19 cellular contexts compared by ENCODE assay signal in the genomic region with DNA sequence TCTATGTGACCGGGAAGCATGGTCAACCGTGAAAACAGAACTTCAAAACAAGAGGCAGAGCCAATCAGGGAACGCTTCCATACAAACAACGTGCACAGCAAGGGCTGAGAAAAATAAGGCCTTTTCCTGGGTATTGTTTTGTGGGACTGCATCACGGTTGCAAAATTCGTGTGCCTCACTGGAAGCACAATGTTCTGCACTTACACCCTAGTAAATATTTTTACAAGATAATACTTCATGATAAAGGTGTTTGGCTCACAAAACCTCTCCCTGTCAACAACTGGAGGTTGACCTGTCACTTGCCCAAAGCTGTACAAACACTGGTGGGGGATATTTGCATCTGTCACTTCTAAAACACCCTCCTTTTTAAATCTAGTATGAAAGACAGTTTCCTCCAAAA. TPM values are rescaled to one million over a fixed set of nuclear protein-coding genes. Genes with fewer than 3 reads are reported as not detected.
DNase-seq lines count a peak whose midpoint lies in the region; ATAC-seq, FAIRE-seq and TF ChIP-seq lines count a peak whose summit lies in the region.
"Had no signal": no experiment of that assay in that cellular context is flagged by ENCODE, and none has a peak within 500 bp of the region (broad histone marks: within the 10 kb centered on the region; RNA-seq: fewer than 3 reads in every experiment).

No MANE protein-coding gene starts in this region.

- H3K4me3 ChIP-seq in pancreas: no peak overlapping the region
- peak overlapping the region; percentile 9 for H3K4me3 ChIP-seq in upper lobe of right lung
- H3K4me3 ChIP-seq in A673 (ENCODE audit: low read depth, low read length, poor library complexity, severe bottlenecking): no peak overlapping the region
- H3K4me3 ChIP-seq: BLaER1 treated with 17β-estradiol and CSF1 and Interleukin-3, amounts not matched to agents 10 nM and 100 nM had no signal

- intact Hi-C loops in Right ventricle myocardium superior (cut with DNase I) (no loop called here), pancreas (cut with DNase I) (no loop called here), upper lobe of right lung (cut with DNase I) (no loop called here), A673 (cut with micrococcal nuclease; ENCODE audit: unreplicated experiment) (no loop called here)

- DNase-seq in DMS153 (lab: John Stamatoyannopoulos, UW) (peak; percentile 2), DMS153 treated with DMSO at 0.1 percent for 48 hours (lab: John Stamatoyannopoulos, UW; ENCODE audit: unreplicated experiment) (no peak), Right ventricle myocardium superior (no peak), pancreas (peak in 2 of 6 donors; percentile 23 to 32), upper lobe of right lung (no peak), A673 (ENCODE audit: low spot score) (no peak)
- DNase-seq: activated CD4-positive, CD25-positive, alpha-beta regulatory T cell treated with anti-CD3 and anti-CD28 coated beads, Interleukin-2, amount 50 U/mL, for 72 hours; activated naive CD4-positive, alpha-beta T cell treated with anti-CD3 and anti-CD28 coated beads, Interleukin-2, amount 10 ng/mL, durations not matched to agents 7 days and 5 days; activated T-cell treated with anti-CD3 and anti-CD28 coated beads for 4 hours; DMS53; Kasumi-1; naive B cell; SHP77 treated with DMSO at 0.1 percent for 48 hours; T-helper 9 cell had no signal

- H3K27ac ChIP-seq in pancreas: peak overlapping the region in 2 of 4 donors; percentile 26 to 48
- H3K27ac ChIP-seq in upper lobe of right lung: peak overlapping the region; percentile 58
- no peak overlapping the region for H3K27ac ChIP-seq in A673 (ENCODE audit: low read depth, low read length, poor library complexity, severe bottlenecking)
- H3K27ac ChIP-seq: 22Rv1; BLaER1 treated with 17β-estradiol and CSF1 and Interleukin-3, amounts not matched to agents 10 nM and 100 nM had no signal

- BruUV-seq in A673 (replicated peaks; lab: Mats Ljungman, UMichigan): no TSS peak

- TF ChIP-seq CTCF in pancreas (IDR thresholded peaks at IDR 0.05): no peak
- TF ChIP-seq CTCF in upper lobe of right lung (IDR thresholded peaks at IDR 0.05): no peak
- TF ChIP-seq CTCF in A673 (conservative IDR thresholded peaks at IDR 0.05; ENCODE audit: low read depth, low read length): no peak

- peaks cover 7 to 17% (median 10%) of the 10 kb centered on the region in 3 donors for H3K4me1 ChIP-seq in pancreas
- H3K4me1 ChIP-seq in upper lobe of right lung: peaks cover 28% of the 10 kb centered on the region
- peaks cover 55% of the 10 kb centered on the region for H3K4me1 ChIP-seq in A673 (ENCODE audit: insufficient read depth, low read length, poor library complexity, severe bottlenecking)

- CTCF ChIA-PET in A673 (lab: Charles Lee): no interaction called here

- H3K36me3 ChIP-seq in pancreas: no peaks in the 10 kb centered on the region
- H3K36me3 ChIP-seq in upper lobe of right lung: no peaks in the 10 kb centered on the region
- no peaks in the 10 kb centered on the region for H3K36me3 ChIP-seq in A673 (ENCODE audit: insufficient read depth, low read length, poor library complexity, severe bottlenecking)
- H3K36me3 ChIP-seq: BLaER1 treated with 17β-estradiol and CSF1 and Interleukin-3, amounts not matched to agents 10 nM and 100 nM had no signal

- FAIRE-seq in pancreas (lab: Jason Lieb, UNC): no peak
- FAIRE-seq: H54 had no signal

- H3K27me3 ChIP-seq in pancreas: no peaks in the 10 kb centered on the region
- no peaks in the 10 kb centered on the region for H3K27me3 ChIP-seq in upper lobe of right lung
- no peaks in the 10 kb centered on the region for H3K27me3 ChIP-seq in A673 (replicated peaks; ENCODE audit: insufficient read depth, low read depth, low read length, poor library complexity)
- H3K27me3 ChIP-seq: BLaER1 treated with 17β-estradiol and CSF1 and Interleukin-3, amounts not matched to agents 10 nM and 100 nM had no signal

- ATAC-seq in Right ventricle myocardium superior (ENCODE audit: poor library complexity): peak; percentile 43
- ATAC-seq in pancreas: peak; percentile 63 to 87 (median 78)
- no peak for ATAC-seq in upper lobe of right lung
- ATAC-seq in GM18868 (IDR thresholded peaks at IDR 0.05; ENCODE audit: unreplicated experiment): no peak
- ATAC-seq in SK-N-SH treated with all-trans-retinoic acid at 6 μM for 48 hours: no peak

- POLR2A ChIA-PET in A673 (lab: Charles Lee; ENCODE audit: low non-redundant PET): interaction anchor here (0.6 kb wide), 1 partner anchor 20 kb away, joined by 4 read pairs; no protein-coding TSS in a partner anchor

- H3K9me3 ChIP-seq in pancreas (no peaks in the 10 kb centered on the region), upper lobe of right lung (no peaks in the 10 kb centered on the region), A673 (ENCODE audit: low read depth, low read length, poor library complexity, severe bottlenecking) (no peaks in the 10 kb centered on the region)

- WGBS in pancreas, 2 donors: 12 to 14% methylated on average over 6 of the region's 6 CpGs

TF ChIP-seq in SK-N-SH treated with all-trans-retinoic acid at 6 μM for 48 hours, 23 proteins besides CTCF, POLR2A, EP300 and RAD21:
- TF ChIP-seq ISL1 (CRISPR knock-in tag; IDR thresholded peaks at IDR 0.05) (no peak), TOX (CRISPR knock-in tag; IDR thresholded peaks at IDR 0.05; ENCODE audit: borderline replicate concordance) (no peak), BACH2 (CRISPR knock-in tag; IDR thresholded peaks at IDR 0.05; ENCODE audit: borderline replicate concordance) (no peak), ESRRG (CRISPR knock-in tag; IDR thresholded peaks at IDR 0.05) (no peak), OSR1 (CRISPR knock-in tag; IDR thresholded peaks at IDR 0.05) (no peak), ZNF8 (CRISPR knock-in tag; IDR thresholded peaks at IDR 0.05) (no peak), ZFP30 (CRISPR knock-in tag; IDR thresholded peaks at IDR 0.05) (no peak), ZFP3 (CRISPR knock-in tag; IDR thresholded peaks at IDR 0.05) (no peak), TCF4 (CRISPR knock-in tag; IDR thresholded peaks at IDR 0.05; ENCODE audit: borderline replicate concordance) (no peak), CSDC2 (CRISPR knock-in tag; IDR thresholded peaks at IDR 0.05) (no peak), CSRNP3 (CRISPR knock-in tag; IDR thresholded peaks at IDR 0.05) (no peak), ZC3H10 (CRISPR knock-in tag; IDR thresholded peaks at IDR 0.05) (no peak)

RNA-seq across cellular contexts. Expression of gene KLF6, which starts 37.0 kb away (rescaled TPM):
- total RNA-seq in Right ventricle myocardium superior: 60.2 TPM
- total RNA-seq in pancreas: 100 to 1,000 TPM in 1 of 6 donors, 10 to 100 TPM in 5; 41.2 to 157 (median 70.5) TPM
- 10 to 100 TPM; 29.0 to 41.0 TPM for polyA plus RNA-seq in pancreas
- total RNA-seq in upper lobe of right lung: 247 TPM
- 57.3 and 70.1 TPM in 2 replicates for total RNA-seq in A673 (2021)

Comparison
In these comparisons a context has a peak if more than half of its experiments do, and no peak if none do; other contexts are left out.
1. ATAC-seq: peak in Right ventricle myocardium superior (single experiment) and pancreas (4 of 4); none in upper lobe of right lung (single experiment), GM18868 (single experiment) and SK-N-SH treated with all-trans-retinoic acid at 6 μM for 48 hours (single experiment).